14 cellular contexts compared by ENCODE assay signal in genomic region chr16:23280483-23280967, GRCh38. TPM values are rescaled to one million over a fixed set of nuclear protein-coding genes. Genes with fewer than 3 reads are reported as not detected.
DNase-seq lines count a peak whose midpoint lies in the region; ATAC-seq, FAIRE-seq and TF ChIP-seq lines count a peak whose summit lies in the region.
"Had no signal": no experiment of that assay in that cellular context is flagged by ENCODE, and none has a peak within 500 bp of the region (broad histone marks: within the 10 kb centered on the region; RNA-seq: fewer than 3 reads in every experiment).

No MANE protein-coding gene starts in this region.

- H3K9ac ChIP-seq in H1 (replicated peaks in 1 of 4; ENCODE audit: extremely low read depth in 1 of 4, low read depth in 3 of 4, low read length in 3 of 4) (no peak overlapping the region), neuronal stem cell (ENCODE audit: low read depth, low read length, poor library complexity) (no peak overlapping the region)

- no peaks in the 10 kb centered on the region for H3K27me3 ChIP-seq in GM23338 (ENCODE audit: insufficient read depth)
- no peaks in the 10 kb centered on the region for H3K27me3 ChIP-seq in H1 (replicated peaks in 1 of 4; ENCODE audit: control insufficient read depth in 3 of 4, extremely low read depth in 1 of 4, insufficient read depth in 3 of 4, low read length in 3 of 4)
- peaks cover 0 to 47% (median 0%) of the 10 kb centered on the region in 3 donors for H3K27me3 ChIP-seq in stomach
- H3K27me3 ChIP-seq in spleen (replicated peaks in 1 of 7): peaks cover 0 to 57% (median 13%) of the 10 kb centered on the region in 7 donors
- no peaks in the 10 kb centered on the region for H3K27me3 ChIP-seq in neuronal stem cell (ENCODE audit: control insufficient read depth in 3 of 3, insufficient read depth in 3 of 3, low read depth in 1 of 3, low read length in 3 of 3)
- no peaks in the 10 kb centered on the region for H3K27me3 ChIP-seq in CD8-positive, alpha-beta memory T cell (ENCODE audit: insufficient read depth, low read length, poor library complexity, severe bottlenecking)

- H3K56ac ChIP-seq in H1 (replicated peaks; ENCODE audit: insufficient read length, low read depth, low read length): no peak overlapping the region

- H3K14ac ChIP-seq in H1 (ENCODE audit: insufficient read length) (no peak overlapping the region), neuronal stem cell (ENCODE audit: low read length) (no peak overlapping the region)

- H3K4me1 Mint-ChIP-seq in GM23338: peaks cover 17% of the 10 kb centered on the region
- no peaks in the 10 kb centered on the region for H3K4me1 Mint-ChIP-seq in CD8-positive, alpha-beta memory T cell
- H3K4me1 Mint-ChIP-seq: activated B cell treated with CpG ODN at 0.5 μM for 24 hours; stimulated activated effector memory CD8-positive, alpha-beta T cell treated with anti-CD3 and anti-CD28 coated beads, Interleukin-12 subunit alpha, Interleukin-12 subunit beta, amount 100 ng/mL, for 72 hours had no signal

- POLR2A ChIA-PET in A549 (lab: Yijun Ruan, JAX): no interaction called here
- POLR2A ChIA-PET in H1 (lab: Charles Lee; ENCODE audit: partially characterized antibody): interaction anchor here (1.0 to 1.3 kb wide), 2 partner anchors 12 to 15 kb away, joined by 3 to 4 read pairs; no protein-coding TSS in a partner anchor
- POLR2A ChIA-PET in CD8-positive, alpha-beta memory T cell (lab: Charles Lee): no interaction called here

- H4K5ac ChIP-seq in H1 (ENCODE audit: insufficient read length, low read depth, low read length): no peak overlapping the region

- no peaks in the 10 kb centered on the region for H3K36me3 Mint-ChIP-seq in GM23338 (ENCODE audit: low read depth)
- no peaks in the 10 kb centered on the region for H3K36me3 Mint-ChIP-seq in CD8-positive, alpha-beta memory T cell
- H3K36me3 Mint-ChIP-seq: stimulated activated effector memory CD8-positive, alpha-beta T cell treated with anti-CD3 and anti-CD28 coated beads, Interleukin-12 subunit alpha, Interleukin-12 subunit beta, amount 100 ng/mL, for 72 hours had no signal

- H3K36me3 ChIP-seq in GM23338 (ENCODE audit: insufficient read depth): no peaks in the 10 kb centered on the region
- H3K36me3 ChIP-seq in H1 (ENCODE audit: control insufficient read depth in 2 of 4, insufficient read depth in 4 of 4, low read length in 3 of 4): no peaks in the 10 kb centered on the region
- H3K36me3 ChIP-seq in stomach: no peaks in the 10 kb centered on the region
- no peaks in the 10 kb centered on the region for H3K36me3 ChIP-seq in spleen
- H3K36me3 ChIP-seq in neuronal stem cell (replicated peaks in 1 of 2; ENCODE audit: control insufficient read depth in 2 of 2, insufficient read depth in 2 of 2, low read length in 2 of 2): no peaks in the 10 kb centered on the region
- no peaks in the 10 kb centered on the region for H3K36me3 ChIP-seq in CD8-positive, alpha-beta memory T cell (ENCODE audit: insufficient read depth, low read length)
- H3K36me3 ChIP-seq: adrenal gland had no signal

- H3K4me3 ChIP-seq in A549 (no peak overlapping the region), GM23338 (no peak overlapping the region), H1 (ENCODE audit: extremely low read depth in 1 of 4, insufficient read depth in 2 of 4, low read depth in 3 of 4, low read length in 4 of 4) (no peak overlapping the region), stomach (no peak overlapping the region), spleen (no peak overlapping the region), neuronal stem cell (ENCODE audit: low read length in 2 of 2) (no peak overlapping the region)
- no peak overlapping the region for H3K4me3 ChIP-seq in CD8-positive, alpha-beta memory T cell (ENCODE audit: low read length)
- H3K4me3 ChIP-seq: adrenal gland had no signal

- H2AK5ac ChIP-seq in H1 (ENCODE audit: low read depth, low read length) (no peak overlapping the region), neuronal stem cell (ENCODE audit: low read depth, low read length) (no peak overlapping the region)

- TF ChIP-seq CTCF in A549 (IDR thresholded peaks at IDR 0.05) (no peak), GM23338 (conservative IDR thresholded peaks at IDR 0.05; ENCODE audit: low read depth in 2 of 2) (no peak), H1 (IDR thresholded peaks at IDR 0.05; ENCODE audit: control extremely low read depth in 1 of 3, insufficient read depth in 1 of 3, low read depth in 1 of 3, low read length in 3 of 3) (no peak), stomach (IDR thresholded peaks at IDR 0.05) (no peak), spleen (IDR thresholded peaks at IDR 0.05 in 8 of 11, conservative IDR thresholded peaks at IDR 0.05 in 3 of 11) (no peak)

- H3K27me3 Mint-ChIP-seq in GM23338 (ENCODE audit: insufficient read depth, low read depth, poor library complexity): peaks cover 3% of the 10 kb centered on the region
- H3K27me3 Mint-ChIP-seq in CD8-positive, alpha-beta memory T cell: peaks cover 22 to 50% of the 10 kb centered on the region in 2 donors

- no peak for DNase-seq in A549 (ENCODE audit: low read depth in 1 of 2, low spot score in 1 of 2)
- DNase-seq in GM23338 (ENCODE audit: low spot score): no peak
- peak; percentile 50 for DNase-seq in NCI-H526 treated with DMSO at 0.1 percent for 48 hours (lab: John Stamatoyannopoulos, UW)
- no peak for DNase-seq in H1 (ENCODE audit: low read depth in 1 of 2, low spot score in 2 of 2)
- no peak for DNase-seq in stomach
- no peak for DNase-seq in spleen
- DNase-seq in neuronal stem cell (ENCODE audit: low spot score): no peak
- DNase-seq in CD8-positive, alpha-beta memory T cell: no peak
- DNase-seq: activated B cell treated with CpG ODN at 0.5 μM for 24 hours; adrenal gland; GF-D8; stimulated activated CD4-positive, alpha-beta T cell treated with anti-CD3 and anti-CD28 coated beads, Interleukin-2, amount 100 ng/mL, for 48 hours had no signal

- no peak for TF ChIP-seq POLR2A in A549 (IDR thresholded peaks at IDR 0.05; ENCODE audit: low read length)
- TF ChIP-seq POLR2A in H1 (IDR thresholded peaks at IDR 0.05; ENCODE audit: control extremely low read depth in 1 of 2, low read depth in 2 of 2, low read length in 2 of 2): no peak
- no peak for TF ChIP-seq POLR2A in stomach (IDR thresholded peaks at IDR 0.05)
- no peak for TF ChIP-seq POLR2A in spleen (IDR thresholded peaks at IDR 0.05)

- no peaks in the 10 kb centered on the region for H3K9me3 ChIP-seq in A549
- H3K9me3 ChIP-seq in H1 (ENCODE audit: insufficient read depth in 2 of 2, low read depth in 1 of 2, low read length in 1 of 2): no peaks in the 10 kb centered on the region
- no peaks in the 10 kb centered on the region for H3K9me3 ChIP-seq in stomach
- H3K9me3 ChIP-seq in spleen: no peaks in the 10 kb centered on the region
- no peaks in the 10 kb centered on the region for H3K9me3 ChIP-seq in neuronal stem cell (replicated peaks in 1 of 2; ENCODE audit: control insufficient read depth in 2 of 2, insufficient read depth in 1 of 2, low read depth in 1 of 2, low read length in 2 of 2)
- no peaks in the 10 kb centered on the region for H3K9me3 ChIP-seq in CD8-positive, alpha-beta memory T cell (ENCODE audit: low read length)
- H3K9me3 ChIP-seq: adrenal gland had no signal

- no peak overlapping the region for H2BK12ac ChIP-seq in H1 (ENCODE audit: low read depth, low read length)
- no peak overlapping the region for H2BK12ac ChIP-seq in neuronal stem cell (ENCODE audit: low read length)

- FAIRE-seq in A549 (lab: Jason Lieb, UNC) (no peak), H1 (lab: Jason Lieb, UNC) (no peak)

- TF ChIP-seq EP300 in A549 (IDR thresholded peaks at IDR 0.05) (no peak), H1 (IDR thresholded peaks at IDR 0.05; ENCODE audit: borderline replicate concordance in 1 of 2, low read depth in 2 of 2, low read length in 2 of 2) (no peak), stomach (IDR thresholded peaks at IDR 0.05) (no peak)

- H3K27ac Mint-ChIP-seq in GM23338: no peak overlapping the region
- H3K27ac Mint-ChIP-seq in CD8-positive, alpha-beta memory T cell: no peak overlapping the region
- H3K27ac Mint-ChIP-seq: activated B cell treated with CpG ODN at 0.5 μM for 24 hours; stimulated activated effector memory CD8-positive, alpha-beta T cell treated with anti-CD3 and anti-CD28 coated beads, Interleukin-12 subunit alpha, Interleukin-12 subunit beta, amount 100 ng/mL, for 72 hours had no signal

- H3K4me1 ChIP-seq in A549: no peaks in the 10 kb centered on the region
- peaks cover 16% of the 10 kb centered on the region for H3K4me1 ChIP-seq in GM23338 (ENCODE audit: insufficient read depth)
- peaks cover 0 to 6% (median 0%) of the 10 kb centered on the region in 4 experiments; a peak in 3 of 7 replicates for H3K4me1 ChIP-seq in H1 (replicated peaks in 1 of 4; ENCODE audit: control insufficient read depth in 3 of 4, insufficient read depth in 4 of 4, low read length in 3 of 4)
- H3K4me1 ChIP-seq in stomach: no peaks in the 10 kb centered on the region
- no peaks in the 10 kb centered on the region for H3K4me1 ChIP-seq in spleen
- peaks cover 3% of the 10 kb centered on the region in 2 donors for H3K4me1 ChIP-seq in neuronal stem cell (ENCODE audit: control insufficient read depth in 2 of 2, insufficient read depth in 1 of 2, low read depth in 1 of 2, low read length in 2 of 2)
- no peaks in the 10 kb centered on the region for H3K4me1 ChIP-seq in CD8-positive, alpha-beta memory T cell (ENCODE audit: insufficient read depth, low read length)
- H3K4me1 ChIP-seq: adrenal gland had no signal

- peaks cover 4% of the 10 kb centered on the region; the same call in 1 of the 2 replicates for H3K9me2 ChIP-seq in GM23338 (ENCODE audit: insufficient read depth)

- H3K23ac ChIP-seq in H1 (ENCODE audit: insufficient read length) (no peak overlapping the region), neuronal stem cell (ENCODE audit: low read depth, low read length, poor library complexity) (no peak overlapping the region)

- 37% methylated on average over 6 of the region's 6 CpGs for WGBS in A549 (ENCODE audit: missing lambda C conversion rate)
- 78% methylated on average over 6 of the region's 6 CpGs; no CpG with 5 or more reads in 1 of the 2 experiments for WGBS in H1 (ENCODE audit: extremely low coverage in 1 of 2, insufficient coverage in 1 of 2, insufficient read length in 1 of 2, insufficient replicate concordance in 2 of 2, low coverage in 1 of 2, low lambda C conversion rate in 2 of 2, missing lambda C conversion rate in 1 of 2), 2 experiments
- WGBS in stomach, 5 donors: 51 to 68% (median 65%) methylated on average over 6 of the region's 6 CpGs
- WGBS in spleen, 5 donors: 60 to 66% (median 64%) methylated on average over 6 of the region's 6 CpGs
- WGBS in neuronal stem cell (ENCODE audit: extremely low coverage in 2 of 2, insufficient read length in 2 of 2, insufficient replicate concordance in 1 of 2), 2 donors: no CpG with 5 or more reads among the region's 6 CpGs

- ATAC-seq in A549: no peak
- no peak for ATAC-seq in GM23338
- ATAC-seq: stimulated activated effector memory CD8-positive, alpha-beta T cell treated with anti-CD3 and anti-CD28 coated beads, Interleukin-12 subunit alpha, Interleukin-12 subunit beta, amount 100 ng/mL, for 72 hours had no signal

- CTCF ChIA-PET in A549 (lab: Yijun Ruan, JAX) (no interaction called here), H1 (lab: Charles Lee; ENCODE audit: partially characterized antibody) (interaction anchor here (1.1 to 3.2 kb wide), 4 partner anchors 15 to 153 kb away, joined by 3 to 16 read pairs (median 8); partner anchors contain the start of gene SCNN1B)
- CTCF ChIA-PET in CD8-positive, alpha-beta memory T cell (lab: Charles Lee): no interaction called here

- no peak overlapping the region for H2BK5ac ChIP-seq in H1 (ENCODE audit: low read depth, low read length)
- no peak overlapping the region for H2BK5ac ChIP-seq in neuronal stem cell (ENCODE audit: low read length)

- H3K23me2 ChIP-seq in H1 (ENCODE audit: low read depth, low read length): no peaks in the 10 kb centered on the region; the same call in 1 of the 2 replicates

- H4K91ac ChIP-seq in H1 (replicated peaks; ENCODE audit: insufficient read length, low read length): no peak overlapping the region
- H4K91ac ChIP-seq in neuronal stem cell (ENCODE audit: low read depth, low read length, poor library complexity): no peak overlapping the region

- H3K4me2 ChIP-seq in A549 (no peak overlapping the region), GM23338 (no peak overlapping the region), H1 (ENCODE audit: insufficient read depth in 1 of 2, low read depth in 2 of 2, low read length in 2 of 2) (peak overlapping the region in 1 of 2 experiments; percentile 59; a peak in 1 of 4 replicates), neuronal stem cell (ENCODE audit: insufficient read depth, low read length, poor library complexity, severe bottlenecking) (no peak overlapping the region)

- no peak overlapping the region for H2BK120ac ChIP-seq in H1 (replicated peaks; ENCODE audit: low read depth, low read length)
- no peak overlapping the region for H2BK120ac ChIP-seq in neuronal stem cell (ENCODE audit: low read depth, low read length)

- H3K79me1 ChIP-seq in H1 (ENCODE audit: low read depth, low read length) (no peaks in the 10 kb centered on the region), neuronal stem cell (ENCODE audit: low read depth, low read length) (no peaks in the 10 kb centered on the region)

- intact Hi-C loops in stomach (cut with DNase I; ENCODE audit: low total_unique reads): no loop called here
- intact Hi-C loops in spleen (cut with DNase I; ENCODE audit: low total_unique reads): no loop called here

- peaks cover 9% of the 10 kb centered on the region; the same call in 1 of the 2 replicates for H3F3A ChIP-seq in GM23338 (replicated peaks; ENCODE audit: low read depth)

- H3K4ac ChIP-seq in H1 (replicated peaks; ENCODE audit: insufficient read length, low read depth, low read length): no peak overlapping the region
- no peak overlapping the region for H3K4ac ChIP-seq in neuronal stem cell (ENCODE audit: low read length)

- H2BK20ac ChIP-seq in H1 (ENCODE audit: low read length): no peak overlapping the region

- H3K9me3 Mint-ChIP-seq in GM23338: no peaks in the 10 kb centered on the region; the same call in 1 of the 3 replicates
- H3K9me3 Mint-ChIP-seq in CD8-positive, alpha-beta memory T cell: peaks cover 0 to 2% (median 0%) of the 10 kb centered on the region in 5 donors
- H3K9me3 Mint-ChIP-seq: activated B cell treated with CpG ODN at 0.5 μM for 24 hours; stimulated activated effector memory CD8-positive, alpha-beta T cell treated with anti-CD3 and anti-CD28 coated beads, Interleukin-12 subunit alpha, Interleukin-12 subunit beta, amount 100 ng/mL, for 72 hours had no signal

- H4K8ac ChIP-seq in H1 (ENCODE audit: extremely low read depth, insufficient read depth, low read length) (no peak overlapping the region), neuronal stem cell (ENCODE audit: low read depth, low read length) (no peak overlapping the region)

- H3K18ac ChIP-seq in H1 (ENCODE audit: extremely low read depth, low read length): no peak overlapping the region
- no peak overlapping the region for H3K18ac ChIP-seq in neuronal stem cell (ENCODE audit: low read length)

- H3K4me3 Mint-ChIP-seq in GM23338: no peak overlapping the region
- H3K4me3 Mint-ChIP-seq in CD8-positive, alpha-beta memory T cell: no peak overlapping the region
- H3K4me3 Mint-ChIP-seq: activated B cell treated with CpG ODN at 0.5 μM for 24 hours; stimulated activated effector memory CD8-positive, alpha-beta T cell treated with anti-CD3 and anti-CD28 coated beads, Interleukin-12 subunit alpha, Interleukin-12 subunit beta, amount 100 ng/mL, for 72 hours had no signal

- H3K27ac ChIP-seq in A549 (no peak overlapping the region), GM23338 (ENCODE audit: low read depth) (peak overlapping the region; percentile 81), H1 (ENCODE audit: low read depth, low read length) (no peak overlapping the region), stomach (no peak overlapping the region), spleen (no peak overlapping the region), neuronal stem cell (replicated peaks; ENCODE audit: low read length) (no peak overlapping the region)
- H3K27ac ChIP-seq in CD8-positive, alpha-beta memory T cell (ENCODE audit: low read depth, low read length): no peak overlapping the region
- H3K27ac ChIP-seq: adrenal gland had no signal

- H2BK15ac ChIP-seq in H1 (ENCODE audit: low read length) (no peak overlapping the region), neuronal stem cell (ENCODE audit: low read length) (no peak overlapping the region)

- H3K79me2 ChIP-seq in GM23338 (replicated peaks; ENCODE audit: insufficient read depth): no peaks in the 10 kb centered on the region
- no peaks in the 10 kb centered on the region for H3K79me2 ChIP-seq in H1 (ENCODE audit: control insufficient read depth in 1 of 2, insufficient read depth in 2 of 2, low read length in 2 of 2)

- H4K20me1 ChIP-seq in GM23338 (replicated peaks; ENCODE audit: insufficient read depth): no peaks in the 10 kb centered on the region
- no peaks in the 10 kb centered on the region for H4K20me1 ChIP-seq in H1 (replicated peaks in 1 of 2; ENCODE audit: control insufficient read depth in 1 of 2, insufficient read depth in 2 of 2, low read length in 2 of 2)

- H2AFZ ChIP-seq in GM23338: no peak overlapping the region
- no peak overlapping the region for H2AFZ ChIP-seq in H1 (ENCODE audit: low read length)
- H2AFZ ChIP-seq in neuronal stem cell (ENCODE audit: low read length): no peak overlapping the region

- TF ChIP-seq RAD21 in A549 (conservative IDR thresholded peaks at IDR 0.05 in 1 of 2, IDR thresholded peaks at IDR 0.05 in 1 of 2) (no peak), H1 (IDR thresholded peaks at IDR 0.05 in 1 of 2, conservative IDR thresholded peaks at IDR 0.05 in 1 of 2; ENCODE audit: low read depth in 2 of 2, low read length in 2 of 2) (no peak)

RNA-seq across cellular contexts. Expression of gene SCNN1B, which starts 21.6 kb away (rescaled TPM):
- 0.25 and 0.67 TPM in 2 replicates for polyA plus RNA-seq in A549 (2011; rRNA removed)
- polyA plus RNA-seq in A549 (2012; cell fraction: cytosol; rRNA removed): 0.32 and 0.45 TPM in 2 replicates
- polyA plus RNA-seq in A549 (2012; cell fraction: nucleus; rRNA removed): 0.59 and 0.76 TPM in 2 replicates
- polyA plus RNA-seq in A549 (2017; fragmentation: RNase III; extraction: RNeasy Plus Mini Kit Qiagen cat#74134 plus additional on column Dnase treatment): not detected in 3 replicates
- polyA minus RNA-seq in A549 (2011; rRNA and poly(A)+ RNA removed): 1.3 and 1.6 TPM in 2 replicates
- 1.1 and 1.2 TPM in 2 replicates for total RNA-seq in GM23338 (2014; rRNA removed; shearing (Covaris generic))
- polyA plus RNA-seq in GM23338 (2016; fragmentation: Nextera tagmentation; extraction: Ambion mirVana): 0.78 and 0.94 TPM in 2 replicates
- total RNA-seq in H1 (2021; fragmentation: NEBNext Ultra II Directional; extraction: Animal tissue kit (Norgen Biotek cat#: 25700)): 0.95 TPM in 1 of 2 replicates, not detected in the other
- 0.20 and 0.25 TPM in 2 replicates for polyA plus RNA-seq in H1 (2011; rRNA removed)
- polyA plus RNA-seq in H1 (2011; cell fraction: cytosol; rRNA removed): 0.26 TPM
- 0.31 TPM for polyA plus RNA-seq in H1 (2011; cell fraction: nucleus; rRNA removed)
- 0.25 to 0.36 TPM in 2 of 4 replicates, not detected in the others for polyA plus RNA-seq in H1 (2012, experiment 1 of 2)
- polyA plus RNA-seq in H1 (2012, experiment 2 of 2): 0.18 TPM
- polyA plus RNA-seq in H1 (2013, experiment 1 of 2): 0.26 TPM
- polyA plus RNA-seq in H1 (2013, experiment 2 of 2): 0.35 TPM
- polyA minus RNA-seq in H1 (2011; rRNA and poly(A)+ RNA removed): 0.24 and 0.60 TPM in 2 replicates
- not detected for polyA minus RNA-seq in H1 (2011; cell fraction: cytosol; rRNA and poly(A)+ RNA removed)
- polyA minus RNA-seq in H1 (2011; cell fraction: nucleus; rRNA and poly(A)+ RNA removed): not detected
- 10 to 100 TPM; 13.4 to 97.3 (median 26.8) TPM for total RNA-seq in stomach
- 10 to 100 TPM in 2 of 3 donors, 1 to 10 TPM in 1; 4.1 to 21.3 (median 15.4) TPM for polyA plus RNA-seq in stomach
- total RNA-seq in spleen: 1 to 10 TPM in 6 of 7 donors, under 1 TPM in 1; 0.97 to 6.3 (median 3.5) TPM
- polyA plus RNA-seq in spleen: 1 to 10 TPM in 1 of 3 donors, under 1 TPM in 2; 0.80 to 2.6 (median 1.00) TPM
- 0.01 TPM for polyA plus RNA-seq in neuronal stem cell (2013, experiment 1 of 2)
- polyA plus RNA-seq in neuronal stem cell (2013, experiment 2 of 2): 0.01 TPM
- total RNA-seq in CD8-positive, alpha-beta memory T cell: not detected
- not detected for polyA plus RNA-seq in CD8-positive, alpha-beta memory T cell
- total RNA-seq: activated B cell treated with CpG ODN at 0.5 μM for 24 hours, LHCN-M2 had no signal

Comparison
In these comparisons a context has a peak if more than half of its experiments do, and no peak if none do; other contexts are left out.
1. Of the 18 proteins assayed by ChIP-seq in both H1 and A549: peak only in H1: KDM1A; only in A549: none; in both: none; in neither: 17.